13 cellular contexts compared by ENCODE assay signal in the genomic region with DNA sequence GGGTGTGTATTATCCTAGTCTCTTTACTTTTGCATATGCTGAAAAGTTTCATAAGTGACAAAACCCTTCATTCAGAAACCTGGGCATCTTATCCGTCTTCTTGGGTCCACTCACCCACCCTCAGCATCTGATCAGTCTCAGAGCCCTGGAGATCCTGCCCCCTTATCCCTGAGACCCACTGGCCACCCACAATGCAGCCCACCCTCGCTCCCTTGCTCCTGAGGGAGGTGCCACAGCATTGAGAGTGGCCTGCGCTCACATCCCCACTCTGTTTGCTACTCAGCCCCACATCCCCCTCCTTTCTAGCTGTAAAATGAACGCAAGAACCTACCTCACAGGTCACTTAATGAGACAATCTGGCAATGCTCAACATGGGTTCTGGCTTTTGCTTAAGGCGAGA.
"Had no signal": no experiment of that assay in that cellular context is flagged by ENCODE, and none has a peak within 500 bp of the region (broad histone marks: within the 10 kb centered on the region; RNA-seq: fewer than 3 reads in every experiment).

No MANE protein-coding gene starts in this region.

- H3K9me3 Mint-ChIP-seq: activated CD4-positive, alpha-beta memory T cell treated with anti-CD3 and anti-CD28 coated beads, Interleukin-2, amount 10 ng/mL, durations not matched to agents 7 days and 5 days; T-helper 2 cell treated with Interferon-gamma antibody and Interleukin-4, amounts not matched to agents 5 μg/mL and 100 μg/mL, for 36 hours had no signal

- H3K27ac Mint-ChIP-seq: activated CD4-positive, alpha-beta memory T cell treated with anti-CD3 and anti-CD28 coated beads, Interleukin-2, amount 10 ng/mL, durations not matched to agents 7 days and 5 days; T-helper 2 cell treated with Interferon-gamma antibody and Interleukin-4, amounts not matched to agents 5 μg/mL and 100 μg/mL, for 36 hours had no signal

- ATAC-seq: heart left ventricle, SK-N-SH treated with all-trans-retinoic acid at 6 μM for 48 hours, upper lobe of right lung had no signal

- H3K4me3 Mint-ChIP-seq: activated CD4-positive, alpha-beta memory T cell treated with anti-CD3 and anti-CD28 coated beads, Interleukin-2, amount 10 ng/mL, durations not matched to agents 7 days and 5 days; T-helper 2 cell treated with Interferon-gamma antibody and Interleukin-4, amounts not matched to agents 5 μg/mL and 100 μg/mL, for 36 hours had no signal

- H3K27ac ChIP-seq: epithelial cell of prostate, heart left ventricle, prostate gland, upper lobe of right lung, VCaP had no signal

- DNase-seq: activated CD4-positive, alpha-beta memory T cell treated with anti-CD3 and anti-CD28 coated beads, Interleukin-2, amount 10 ng/mL, durations not matched to agents 7 days and 5 days; activated CD4-positive, CD25-positive, alpha-beta regulatory T cell treated with anti-CD3 and anti-CD28 coated beads, Interleukin-2, amount 50 U/mL, for 72 hours; activated gamma-delta T cell; activated T-cell treated with anti-CD3 and anti-CD28 coated beads for 4 hours; heart left ventricle; stimulated activated CD4-positive, alpha-beta T cell treated with anti-CD3 and anti-CD28 coated beads, Interleukin-4, amount 100 ng/mL, for 24 hours; stimulated activated naive CD4-positive, alpha-beta T cell treated with Interleukin-2 at 50 U/mL for 16 hours; upper lobe of right lung had no signal

- H3K27me3 Mint-ChIP-seq: activated CD4-positive, alpha-beta memory T cell treated with anti-CD3 and anti-CD28 coated beads, Interleukin-2, amount 10 ng/mL, durations not matched to agents 7 days and 5 days had no signal
